ENCODE assay signal across 8 cellular contexts in the genomic region with DNA sequence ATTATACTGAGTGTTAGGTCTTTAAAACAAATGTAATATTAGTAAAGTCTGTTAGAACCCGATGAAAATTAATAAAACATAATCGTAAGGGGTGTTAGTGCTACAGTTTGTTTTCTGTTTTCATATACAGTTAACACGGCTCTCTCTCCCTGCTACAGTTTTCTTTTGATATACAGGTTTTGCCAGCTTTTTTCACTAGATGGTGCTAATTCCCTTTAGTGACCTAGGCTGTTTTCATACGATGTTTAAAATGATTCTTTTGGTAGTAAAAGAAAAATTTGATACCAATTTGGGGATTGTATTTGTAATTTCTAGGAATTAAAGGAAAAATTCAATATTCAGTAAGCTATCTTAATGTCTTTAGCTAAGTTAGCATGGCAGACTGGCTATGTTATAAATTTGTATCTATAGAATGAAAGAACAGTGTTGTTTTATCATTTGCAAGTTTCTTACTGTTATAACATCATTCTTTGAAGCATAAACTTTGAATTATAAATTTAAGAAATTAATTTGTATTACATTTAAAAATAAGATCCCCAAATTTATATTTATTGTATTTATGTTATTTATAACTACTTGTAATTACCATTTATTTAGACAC. TPM values are rescaled to one million over a fixed set of nuclear protein-coding genes. Genes with fewer than 3 reads are reported as not detected.
DNase-seq lines count a peak whose midpoint lies in the region; ATAC-seq and TF ChIP-seq lines count a peak whose summit lies in the region.

No MANE protein-coding gene starts in this region.

- no peak overlapping the region for H3K27ac ChIP-seq in testis

- no peaks in the 10 kb centered on the region for H3K9me3 ChIP-seq in testis

- no peak for ATAC-seq in HG02840 (IDR thresholded peaks at IDR 0.05; ENCODE audit: low FRiP score, unreplicated experiment)
- ATAC-seq in HG03520 (IDR thresholded peaks at IDR 0.05; ENCODE audit: unreplicated experiment) = no peak

- in situ Hi-C loops in astrocyte of the spinal cord (cut with HindIII; ENCODE audit: low sequenced_read_pairs) = no loop called here

- H3K4me3 ChIP-seq in AG10803 (ENCODE audit: low read length) = no peak overlapping the region
- H3K4me3 ChIP-seq in astrocyte of the spinal cord (ENCODE audit: low read depth, low read length) = no peak overlapping the region
- no peak overlapping the region for H3K4me3 ChIP-seq in testis

- intact Hi-C loops in testis (cut with DNase I; ENCODE audit: low total_unique reads) = no loop called here

- TF ChIP-seq CTCF in AG10803 (conservative IDR thresholded peaks at IDR 0.05; ENCODE audit: low read length) (peak; percentile 90), astrocyte of the spinal cord (IDR thresholded peaks at IDR 0.05; ENCODE audit: low read depth, low read length) (peak; percentile 66), testis (IDR thresholded peaks at IDR 0.05) (peak; percentile 24 to 50 (median 42))

- peaks cover 10% of the 10 kb centered on the region for H3K4me1 ChIP-seq in testis

- no peak for TF ChIP-seq POLR2A in testis (IDR thresholded peaks at IDR 0.05)

- no peaks in the 10 kb centered on the region for H3K36me3 ChIP-seq in testis (ENCODE audit: low read depth, missing control alignments)

- H3K27me3 ChIP-seq in testis = no peaks in the 10 kb centered on the region

- WGBS in testis, 2 donors = 21 to 30% methylated on average over 4 of the region's 4 CpGs

- DNase-seq in AG10803 (ENCODE audit: low read depth) (peak; percentile 56), GM19238 (ENCODE audit: insufficient read length, low spot score) (peak; percentile 19), NCI-H446 (lab: John Stamatoyannopoulos, UW) (peak; percentile 47 to 72), astrocyte of the spinal cord (ENCODE audit: low read depth, low spot score) (peak; percentile 72), inferior parietal cortex (ENCODE audit: extremely low spot score) (peak; percentile 84), testis (no peak)

RNA-seq across cellular contexts. Expression of gene APH1B, which starts 11.5 kb away (rescaled TPM):
- total RNA-seq in testis = 10 to 100 TPM; 53.6 to 69.7 TPM
- polyA plus RNA-seq in testis (ENCODE audit: insufficient read depth, low read depth, low replicate concordance) = 471 TPM
